ENCODE assay signal across 2 cellular contexts in genomic region chr5:72814864-72815263, GRCh38.
TF ChIP-seq lines count a peak whose summit lies in the region.

No MANE protein-coding gene starts in this region.

TF ChIP-seq in HepG2, 621 proteins besides CTCF, POLR2A, EP300 and RAD21:
- TF ChIP-seq TAF15 (IDR thresholded peaks at IDR 0.05; ENCODE audit: low read depth, low read length, poor library complexity, severe bottlenecking) (no peak), MAFF (IDR thresholded peaks at IDR 0.05; ENCODE audit: low read depth, low read length) (peak; percentile 62; the same call in 1 of the 2 replicates), MAFK (conservative IDR thresholded peaks at IDR 0.05 in 1 of 2, IDR thresholded peaks at IDR 0.05 in 1 of 2; ENCODE audit: low read length in 2 of 2) (peak; percentile 43 to 73; a peak in 3 of 4 replicates)

TF ChIP-seq in endothelial cell of umbilical vein, 7 proteins besides CTCF, POLR2A, EP300 and RAD21:
- no peak for TF ChIP-seq POLR2AphosphoS5 (IDR thresholded peaks at IDR 0.05; ENCODE audit: insufficient read depth, low read depth, low read length)
- no peak for TF ChIP-seq MYC (IDR thresholded peaks at IDR 0.05; ENCODE audit: low read depth, low read length)
- no peak for TF ChIP-seq EZH2 (IDR thresholded peaks at IDR 0.05; ENCODE audit: borderline replicate concordance, low read depth, low read length, severe bottlenecking)
- TF ChIP-seq GATA2 (IDR thresholded peaks at IDR 0.05; ENCODE audit: insufficient read depth, insufficient read length, low read depth, low read length): no peak
- TF ChIP-seq, protein P1, sequence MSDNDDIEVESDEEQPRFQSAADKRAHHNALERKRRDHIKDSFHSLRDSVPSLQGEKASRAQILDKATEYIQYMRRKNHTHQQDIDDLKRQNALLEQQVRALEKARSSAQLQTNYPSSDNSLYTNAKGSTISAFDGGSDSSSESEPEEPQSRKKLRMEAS (IDR thresholded peaks at IDR 0.05; ENCODE audit: insufficient read depth, insufficient read length): no peak
- no peak for TF ChIP-seq FOS (IDR thresholded peaks at IDR 0.05; ENCODE audit: borderline replicate concordance, insufficient read depth, low read length)
- TF ChIP-seq JUN (IDR thresholded peaks at IDR 0.05; ENCODE audit: borderline replicate concordance, insufficient read depth, insufficient read length, low read depth): no peak
